Comparison of ENCODE assay signal across 10 cellular contexts in genomic region chr10:88062798-88063472, GRCh38.
DNase-seq lines count a peak whose midpoint lies in the region; ATAC-seq, FAIRE-seq and TF ChIP-seq lines count a peak whose summit lies in the region.
"Had no signal": no experiment of that assay in that cellular context is flagged by ENCODE, and none has a peak within 500 bp of the region (broad histone marks: within the 10 kb centered on the region; RNA-seq: fewer than 3 reads in every experiment).

No MANE protein-coding gene starts in this region.

- peak overlapping the region in 5 of 7 donors; percentile 35 to 95 (median 43) for H3K27ac Mint-ChIP-seq in CD4-positive, alpha-beta memory T cell

- H3K4me3 ChIP-seq in CD4-positive, alpha-beta memory T cell (ENCODE audit: low read length in 2 of 2) = no peak overlapping the region
- H3K4me3 ChIP-seq in esophagus (ENCODE audit: low read depth in 1 of 2, low read length in 2 of 2) = no peak overlapping the region
- no peak overlapping the region for H3K4me3 ChIP-seq in pancreas
- H3K4me3 ChIP-seq in lower leg skin (ENCODE audit: low read depth, poor library complexity, severe bottlenecking) = no peak overlapping the region

- no peaks in the 10 kb centered on the region for H3K36me3 Mint-ChIP-seq in CD4-positive, alpha-beta memory T cell

- peaks cover 41% of the 10 kb centered on the region for H3K4me1 ChIP-seq in CD4-positive, alpha-beta memory T cell (ENCODE audit: insufficient read depth, low read length)
- H3K4me1 ChIP-seq in esophagus (ENCODE audit: control insufficient read depth in 2 of 2, insufficient read depth in 2 of 2, low read length in 1 of 2) (peaks cover 0 to 4% of the 10 kb centered on the region in 2 donors), pancreas (peaks cover 9 to 19% (median 11%) of the 10 kb centered on the region in 3 donors)

- H3K4me1 Mint-ChIP-seq in CD4-positive, alpha-beta memory T cell = peaks cover 45 to 61% (median 50%) of the 10 kb centered on the region in 4 donors

- no peak for TF ChIP-seq POLR2A in lower leg skin (IDR thresholded peaks at IDR 0.05)

- no peak overlapping the region for H3K27ac ChIP-seq in CD4-positive, alpha-beta memory T cell (ENCODE audit: low read depth, low read length)
- H3K27ac ChIP-seq in esophagus (ENCODE audit: low read depth in 2 of 2, low read length in 1 of 2) (peak overlapping the region; percentile 24 to 52), pancreas (peak overlapping the region in 3 of 4 donors; percentile 24 to 64 (median 38))

- peak; percentile 31 to 68 (median 60) for ATAC-seq in pancreas
- ATAC-seq in HG02571 (IDR thresholded peaks at IDR 0.05; ENCODE audit: unreplicated experiment) = no peak

- no peak for FAIRE-seq in pancreas (lab: Jason Lieb, UNC)

- intact Hi-C loops in CD4-positive, alpha-beta memory T cell (cut with micrococcal nuclease) = no loop called here
- intact Hi-C loops in pancreas (cut with DNase I) (no loop called here), lower leg skin (cut with DNase I; ENCODE audit: low total_unique reads) (no loop called here)

- no peak for DNase-seq in CD4-positive, alpha-beta memory T cell
- DNase-seq in NCI-H69 (lab: John Stamatoyannopoulos, UW) = peak; percentile 39
- no peak for DNase-seq in pancreas
- DNase-seq in GM20000 (ENCODE audit: low spot score) = no peak
- no peak for DNase-seq in lower leg skin (ENCODE audit: low spot score in 2 of 2)
- DNase-seq in NCI-H1436 treated with DMSO at 0.1 percent for 48 hours (lab: John Stamatoyannopoulos, UW) = no peak
- DNase-seq: GOT3, SW 1271 had no signal

- no peaks in the 10 kb centered on the region for H3K36me3 ChIP-seq in CD4-positive, alpha-beta memory T cell (ENCODE audit: insufficient read depth, low read length)
- H3K36me3 ChIP-seq in esophagus (ENCODE audit: control insufficient read depth in 2 of 2, insufficient read depth in 2 of 2, low read length in 1 of 2) = peaks cover 0 to 3% of the 10 kb centered on the region in 2 donors
- no peaks in the 10 kb centered on the region for H3K36me3 ChIP-seq in pancreas

- no peak for TF ChIP-seq CTCF in pancreas (IDR thresholded peaks at IDR 0.05)
- TF ChIP-seq CTCF in GM20000 (IDR thresholded peaks at IDR 0.05; ENCODE audit: extremely low read depth, missing control alignments) = no peak
- no peak for TF ChIP-seq CTCF in lower leg skin (IDR thresholded peaks at IDR 0.05)

- no peaks in the 10 kb centered on the region for H3K27me3 Mint-ChIP-seq in CD4-positive, alpha-beta memory T cell

- POLR2A ChIA-PET in CD4-positive, alpha-beta memory T cell (lab: Charles Lee; ENCODE audit: partially characterized antibody) = no interaction called here

- peak overlapping the region in 1 of 8 donors; percentile 9 for H3K4me3 Mint-ChIP-seq in CD4-positive, alpha-beta memory T cell

- CTCF ChIA-PET in CD4-positive, alpha-beta memory T cell (lab: Charles Lee; ENCODE audit: partially characterized antibody) = interaction anchor here (0.6 to 1.7 kb wide), 2 partner anchors 29 to 500 kb away, joined by 3 to 8 read pairs; no protein-coding TSS in a partner anchor

- H3K9me3 Mint-ChIP-seq in CD4-positive, alpha-beta memory T cell = peaks cover 0 to 5% (median 0%) of the 10 kb centered on the region in 8 donors

- WGBS in esophagus, 2 donors = 43 to 49% methylated on average over 4 of the region's 4 CpGs
- 46 to 53% methylated on average over 4 of the region's 4 CpGs for WGBS in pancreas, 2 donors
- WGBS in lower leg skin, 2 donors = 66 to 72% methylated on average over 4 of the region's 4 CpGs

- H3K27me3 ChIP-seq in CD4-positive, alpha-beta memory T cell (ENCODE audit: insufficient read depth, low read length) = no peaks in the 10 kb centered on the region
- no peaks in the 10 kb centered on the region for H3K27me3 ChIP-seq in esophagus (ENCODE audit: control insufficient read depth in 1 of 2, insufficient read depth in 2 of 2, low read length in 2 of 2)
- no peaks in the 10 kb centered on the region for H3K27me3 ChIP-seq in pancreas

- no peaks in the 10 kb centered on the region for H3K9me3 ChIP-seq in CD4-positive, alpha-beta memory T cell (ENCODE audit: control insufficient read depth in 1 of 2, low read length in 2 of 2)
- H3K9me3 ChIP-seq in esophagus (ENCODE audit: control insufficient read depth in 2 of 2, insufficient read depth in 1 of 2, low read depth in 1 of 2, low read length in 1 of 2) = peaks cover 0 to 2% of the 10 kb centered on the region in 2 donors
- H3K9me3 ChIP-seq in pancreas = no peaks in the 10 kb centered on the region
